Comparison of ENCODE assay signal across 8 cellular contexts in genomic region chr19:49301165-49301865, GRCh38. TPM values are rescaled to one million over a fixed set of nuclear protein-coding genes. Genes with fewer than 3 reads are reported as not detected.
A peak's percentile ranks its signal among the peaks of the same experiment; 100 is the strongest.
DNase-seq lines count a peak whose midpoint lies in the region; ATAC-seq and TF ChIP-seq lines count a peak whose summit lies in the region.
"Had no signal": no experiment of that assay in that cellular context is flagged by ENCODE, and none has a peak within 500 bp of the region (broad histone marks: within the 10 kb centered on the region; RNA-seq: fewer than 3 reads in every experiment).

No MANE protein-coding gene starts in this region.

- TF ChIP-seq CTCF in GM13976 (IDR thresholded peaks at IDR 0.05; ENCODE audit: borderline replicate concordance, control extremely low read depth, extremely low read depth, insufficient read depth, missing control alignments): peak; percentile 91
- peak; percentile 69 for TF ChIP-seq CTCF in psoas muscle (IDR thresholded peaks at IDR 0.05)
- TF ChIP-seq CTCF in upper lobe of right lung (IDR thresholded peaks at IDR 0.05): peak; percentile 90

- peak overlapping the region in 1 of 2 donors; percentile 24 for H3K27ac Mint-ChIP-seq in activated naive CD4-positive, alpha-beta T cell treated with anti-CD3 and anti-CD28 coated beads, Interleukin-2, amount 50 U/mL, for 72 hours

- H3K27ac ChIP-seq in psoas muscle (no peak overlapping the region), upper lobe of right lung (no peak overlapping the region)
- H3K27ac ChIP-seq: skin epidermis had no signal

- H3K9me3 ChIP-seq in psoas muscle: no peaks in the 10 kb centered on the region
- no peaks in the 10 kb centered on the region for H3K9me3 ChIP-seq in upper lobe of right lung

- intact Hi-C loops in cardiac septum (cut with DNase I) (no loop called here), psoas muscle (cut with DNase I) (loop anchor here in 1 of 2 donors (5.0 kb wide), 1 partner anchor 74 kb away; no protein-coding TSS in a partner anchor), upper lobe of right lung (cut with DNase I) (no loop called here)

- no peaks in the 10 kb centered on the region for H3K27me3 ChIP-seq in psoas muscle (ENCODE audit: insufficient read depth in 3 of 3, low read length in 2 of 3)
- no peaks in the 10 kb centered on the region for H3K27me3 ChIP-seq in upper lobe of right lung

- in situ Hi-C loops in GM13976 (cut with MboI; ENCODE audit: low sequenced_read_pairs, unreplicated experiment): no loop called here

- H3K4me3 ChIP-seq in psoas muscle: no peak overlapping the region
- H3K4me3 ChIP-seq in upper lobe of right lung: peak overlapping the region; percentile 9

- peak; percentile 98 to 100 for ATAC-seq in activated naive CD4-positive, alpha-beta T cell treated with anti-CD3 and anti-CD28 coated beads, Interleukin-2, amount 50 U/mL, for 72 hours
- peak in 3 of 4 donors; percentile 61 to 78 (median 67) for ATAC-seq in psoas muscle
- peak; percentile 100 for ATAC-seq in upper lobe of right lung

- H3K4me1 ChIP-seq in psoas muscle: no peaks in the 10 kb centered on the region
- no peaks in the 10 kb centered on the region for H3K4me1 ChIP-seq in upper lobe of right lung

- no peaks in the 10 kb centered on the region for H3K9me3 Mint-ChIP-seq in activated naive CD4-positive, alpha-beta T cell treated with anti-CD3 and anti-CD28 coated beads, Interleukin-2, amount 50 U/mL, for 72 hours

- 18 to 22% (median 19%) methylated on average over 8 of the region's 8 CpGs for WGBS in psoas muscle, 3 donors

- peaks cover 0 to 7% of the 10 kb centered on the region in 2 donors for H3K36me3 Mint-ChIP-seq in activated naive CD4-positive, alpha-beta T cell treated with anti-CD3 and anti-CD28 coated beads, Interleukin-2, amount 50 U/mL, for 72 hours

- H3K36me3 ChIP-seq in psoas muscle (ENCODE audit: insufficient read depth in 1 of 2, low read depth in 1 of 2) (no peaks in the 10 kb centered on the region), upper lobe of right lung (no peaks in the 10 kb centered on the region)

- DNase-seq in GM13976 (ENCODE audit: low spot score) (peak; percentile 93), Kasumi-1 (lab: John Stamatoyannopoulos, UW) (peak; percentile 71 to 87), SKM-1 treated with dmso at 0.1 percent for 144 hours (lab: John Stamatoyannopoulos, UW; ENCODE audit: unreplicated experiment) (peak; percentile 48), cardiac septum (ENCODE audit: low spot score) (peak; percentile 89), psoas muscle (peak; percentile 71 to 81), upper lobe of right lung (peak; percentile 91)
- peak; percentile 71 to 87 for DNase-seq in activated naive CD4-positive, alpha-beta T cell treated with anti-CD3 and anti-CD28 coated beads, Interleukin-2, amount 50 U/mL, for 72 hours (ENCODE audit: low spot score in 2 of 2)

RNA-seq across cellular contexts. Expression of gene SLC6A16, which starts 23.7 kb away (rescaled TPM):
- 1 to 10 TPM; 1.0 to 2.3 TPM for total RNA-seq in activated naive CD4-positive, alpha-beta T cell treated with anti-CD3 and anti-CD28 coated beads, Interleukin-2, amount 50 U/mL, for 72 hours
- total RNA-seq in cardiac septum (0.67 TPM), psoas muscle (under 1 TPM; 0.10 to 0.95 (median 0.39) TPM), upper lobe of right lung (4.5 TPM)
- under 1 TPM; 0.07 to 0.31 (median 0.08) TPM for polyA plus RNA-seq in psoas muscle

RNA-seq across cellular contexts. Expression of gene CD37, which starts 33.9 kb away (rescaled TPM):
- 100 to 1,000 TPM; 166 to 194 TPM for total RNA-seq in activated naive CD4-positive, alpha-beta T cell treated with anti-CD3 and anti-CD28 coated beads, Interleukin-2, amount 50 U/mL, for 72 hours
- 4.8 TPM for total RNA-seq in cardiac septum
- total RNA-seq in psoas muscle: 1 to 10 TPM; 2.3 to 4.7 (median 4.4) TPM
- 1 to 10 TPM in 2 of 3 donors, under 1 TPM in 1; 0.66 to 1.6 (median 1.6) TPM for polyA plus RNA-seq in psoas muscle
- total RNA-seq in upper lobe of right lung: 101 TPM

Comparison
In these comparisons a context has a peak if more than half of its experiments do, and no peak if none do; other contexts are left out.
1. RNA of gene CD37, which starts 33.9 kb away (total RNA-seq): 166 to 194 TPM in activated naive CD4-positive, alpha-beta T cell treated with anti-CD3 and anti-CD28 coated beads, Interleukin-2, amount 50 U/mL, for 72 hours and 101 TPM in upper lobe of right lung (single experiment); 4.8 TPM in cardiac septum (single experiment) and 2.3 to 4.7 TPM in psoas muscle; every median in the first group is over 10 times any median in the second.
2. Peak in every context shown above with its lines, with median percentiles within 50 percentile points of each other: DNase-seq, CTCF ChIP-seq and ATAC-seq.